19 cellular contexts compared by ENCODE assay signal in the genomic region with DNA sequence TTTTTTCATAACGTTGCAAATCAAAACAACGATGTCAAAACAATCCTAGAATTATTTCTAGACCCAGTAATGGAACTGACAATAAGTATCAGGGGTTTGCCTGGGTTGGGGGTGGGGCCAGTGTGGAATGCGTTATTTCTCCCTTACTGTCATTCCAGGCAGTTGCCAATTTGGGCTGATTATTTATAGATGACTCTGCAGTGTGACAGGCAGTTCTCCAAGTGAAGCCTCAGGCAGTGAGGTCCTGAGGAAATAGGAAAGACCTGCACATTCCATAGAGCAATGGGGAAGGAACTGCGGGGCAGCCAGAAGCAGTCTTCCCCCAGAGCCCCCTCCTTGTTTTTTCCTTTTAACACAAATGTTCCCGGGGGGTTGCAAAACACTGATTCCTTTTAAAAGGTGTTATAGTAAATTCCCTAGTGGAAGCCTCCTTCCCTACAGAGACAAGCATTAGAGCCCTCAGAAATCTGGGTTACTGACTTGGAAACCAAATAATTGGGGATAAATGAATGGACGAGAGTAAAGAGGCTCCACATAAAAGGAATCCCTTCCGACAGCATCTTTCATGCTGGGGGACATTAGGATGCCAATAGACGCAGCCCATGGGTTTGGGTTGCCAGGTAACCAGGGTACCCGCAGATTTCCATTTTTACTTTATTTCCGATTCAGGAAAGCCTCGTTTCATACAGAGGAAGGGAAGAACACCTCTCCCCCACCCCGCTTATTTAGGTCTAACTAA.
DNase-seq lines count a peak whose midpoint lies in the region; ATAC-seq, FAIRE-seq and TF ChIP-seq lines count a peak whose summit lies in the region.
"Had no signal": no experiment of that assay in that cellular context is flagged by ENCODE, and none has a peak within 500 bp of the region (broad histone marks: within the 10 kb centered on the region; RNA-seq: fewer than 3 reads in every experiment).

No MANE protein-coding gene starts in this region.

- H3K9me3 Mint-ChIP-seq in mesothelial cell of epicardium: no peaks in the 10 kb centered on the region
- H3K9me3 Mint-ChIP-seq: activated T-helper 2 cell treated with anti-CD3 and anti-CD28 coated beads, Interferon-gamma antibody, Interleukin-2, Interleukin-4, amounts not matched to agents 10 μg/mL and 5 μg/mL and 100 μg/mL, durations not matched to agents 14 hours and 24 hours and 36 hours; stimulated activated naive CD8-positive, alpha-beta T cell treated with anti-CD3 and anti-CD28 coated beads, Interleukin-15, amount 100 ng/mL, for 72 hours had no signal

- H3K9me3 ChIP-seq in A673 (ENCODE audit: low read depth, low read length, poor library complexity, severe bottlenecking): no peaks in the 10 kb centered on the region
- H3K9me3 ChIP-seq in HUES48 (ENCODE audit: control insufficient read depth, insufficient read depth, low read length): 0 out of 2 replicates have a peak, but pooled peaks cover 3% of the 10 kb centered on the region
- H3K9me3 ChIP-seq in uterus: no peaks in the 10 kb centered on the region
- H3K9me3 ChIP-seq in small intestine (ENCODE audit: control insufficient read depth, low read depth): no peaks in the 10 kb centered on the region
- H3K9me3 ChIP-seq: colonic mucosa, esophagus squamous epithelium had no signal

- H3K4me1 Mint-ChIP-seq in mesothelial cell of epicardium: peaks cover 30% of the 10 kb centered on the region
- H3K4me1 Mint-ChIP-seq: stimulated activated naive CD8-positive, alpha-beta T cell treated with anti-CD3 and anti-CD28 coated beads, Interleukin-15, amount 100 ng/mL, for 72 hours had no signal

- peak overlapping the region; percentile 7 for H3K4me3 Mint-ChIP-seq in mesothelial cell of epicardium
- H3K4me3 Mint-ChIP-seq: stimulated activated naive CD8-positive, alpha-beta T cell treated with anti-CD3 and anti-CD28 coated beads, Interleukin-15, amount 100 ng/mL, for 72 hours had no signal

- H3K27me3 Mint-ChIP-seq in mesothelial cell of epicardium (ENCODE audit: low read depth): no peaks in the 10 kb centered on the region

- H3K4me3 ChIP-seq in A673 (ENCODE audit: low read depth, low read length, poor library complexity, severe bottlenecking): no peak overlapping the region
- H3K4me3 ChIP-seq in HUES48 (ENCODE audit: low read depth, low read length): peak overlapping the region; percentile 37
- no peak overlapping the region for H3K4me3 ChIP-seq in uterus
- H3K4me3 ChIP-seq in small intestine (ENCODE audit: low read depth in 1 of 2, low read length in 2 of 2): no peak overlapping the region
- H3K4me3 ChIP-seq: colonic mucosa, esophagus squamous epithelium had no signal

- H3K36me3 ChIP-seq in A673 (ENCODE audit: insufficient read depth, low read length, poor library complexity, severe bottlenecking) (no peaks in the 10 kb centered on the region), HUES48 (ENCODE audit: control insufficient read depth, insufficient read depth, low read length) (no peaks in the 10 kb centered on the region), uterus (no peaks in the 10 kb centered on the region), small intestine (ENCODE audit: control insufficient read depth in 2 of 2, insufficient read depth in 2 of 2, low read length in 2 of 2) (no peaks in the 10 kb centered on the region)
- H3K36me3 ChIP-seq: colonic mucosa, esophagus squamous epithelium had no signal

- no peak for TF ChIP-seq POLR2A in uterus (IDR thresholded peaks at IDR 0.05)

- POLR2A ChIA-PET in A673 (lab: Charles Lee; ENCODE audit: low non-redundant PET): no interaction called here

- CTCF ChIA-PET in A673 (lab: Charles Lee): no interaction called here

- DNase-seq in A673 (ENCODE audit: low spot score) (peak; percentile 16), ecto neural progenitor cell (ENCODE audit: low spot score) (peak; percentile 67), mesothelial cell of epicardium (ENCODE audit: low spot score in 2 of 2, unreplicated experiment in 2 of 2) (no peak), uterus (no peak), small intestine (no peak)
- DNase-seq: activated CD4-positive, alpha-beta T cell treated with anti-CD3 and anti-CD28 coated beads for 1 hour; colonic mucosa; esophagus squamous epithelium; GOT3; NCI-H1694; stimulated activated CD4-positive, alpha-beta T cell treated with anti-CD3 and anti-CD28 coated beads, Interleukin-15, amount 100 ng/mL, for 24 hours; stimulated activated naive CD8-positive, alpha-beta T cell treated with anti-CD3 and anti-CD28 coated beads, Interleukin-15, amount 100 ng/mL, for 72 hours had no signal

- ATAC-seq in GM21576 (IDR thresholded peaks at IDR 0.05; ENCODE audit: unreplicated experiment) (no peak), GM18907 (IDR thresholded peaks at IDR 0.05; ENCODE audit: unreplicated experiment) (no peak)
- ATAC-seq: stimulated activated naive CD8-positive, alpha-beta T cell treated with anti-CD3 and anti-CD28 coated beads, Interleukin-15, amount 100 ng/mL, for 72 hours had no signal

- no peak for FAIRE-seq in small intestine (lab: Jason Lieb, UNC)
- FAIRE-seq: G401.6, GM12891 had no signal

- H3K27me3 ChIP-seq in A673 (replicated peaks; ENCODE audit: insufficient read depth, low read depth, low read length, poor library complexity) (peaks cover 17% of the 10 kb centered on the region), HUES48 (ENCODE audit: control insufficient read depth, insufficient read depth, low read length) (no peaks in the 10 kb centered on the region), uterus (no peaks in the 10 kb centered on the region), small intestine (ENCODE audit: control insufficient read depth in 2 of 2, insufficient read depth in 2 of 2, low read length in 2 of 2) (peaks cover 0 to 7% of the 10 kb centered on the region in 2 donors)

- intact Hi-C loops in A673 (cut with micrococcal nuclease; ENCODE audit: unreplicated experiment): loop anchor here (10.0 kb wide), 1 partner anchor 402 kb away; no protein-coding TSS in a partner anchor
- intact Hi-C loops in uterus (cut with DNase I; ENCODE audit: low total_unique reads): no loop called here

- no peaks in the 10 kb centered on the region for H3K36me3 Mint-ChIP-seq in mesothelial cell of epicardium

- no peak overlapping the region for H3K27ac Mint-ChIP-seq in mesothelial cell of epicardium
- H3K27ac Mint-ChIP-seq: activated T-helper 2 cell treated with anti-CD3 and anti-CD28 coated beads, Interferon-gamma antibody, Interleukin-2, Interleukin-4, amounts not matched to agents 10 μg/mL and 5 μg/mL and 100 μg/mL, durations not matched to agents 14 hours and 24 hours and 36 hours; progenitor cell of endocrine pancreas; stimulated activated naive CD8-positive, alpha-beta T cell treated with anti-CD3 and anti-CD28 coated beads, Interleukin-15, amount 100 ng/mL, for 72 hours had no signal

- H3K27ac ChIP-seq in A673 (ENCODE audit: low read depth, low read length, poor library complexity, severe bottlenecking) (no peak overlapping the region), HUES48 (ENCODE audit: low read depth, low read length) (peak overlapping the region; percentile 90), uterus (no peak overlapping the region), small intestine (ENCODE audit: low read depth in 1 of 2, low read length in 1 of 2) (no peak overlapping the region)
- H3K27ac ChIP-seq: colonic mucosa, esophagus squamous epithelium had no signal

- TF ChIP-seq CTCF in A673 (conservative IDR thresholded peaks at IDR 0.05; ENCODE audit: low read depth, low read length) (no peak), mesothelial cell of epicardium (IDR thresholded peaks at IDR 0.05; ENCODE audit: unreplicated experiment) (no peak), uterus (IDR thresholded peaks at IDR 0.05) (no peak)

- 13 to 24% (median 19%) methylated on average over 12 of the region's 12 CpGs for WGBS in small intestine, 3 donors

- no peak overlapping the region for H3K9ac ChIP-seq in HUES48 (ENCODE audit: low read depth, low read length)

- H3K4me1 ChIP-seq in A673 (ENCODE audit: insufficient read depth, low read length, poor library complexity, severe bottlenecking) (peaks cover 13% of the 10 kb centered on the region), HUES48 (ENCODE audit: control insufficient read depth, insufficient read depth, low read length) (peaks cover 29% of the 10 kb centered on the region), uterus (no peaks in the 10 kb centered on the region), small intestine (ENCODE audit: control insufficient read depth in 2 of 2, insufficient read depth in 1 of 2, low read depth in 1 of 2, low read length in 1 of 2) (no peaks in the 10 kb centered on the region)
- H3K4me1 ChIP-seq: colonic mucosa, esophagus squamous epithelium had no signal

- BruUV-seq in A673 (replicated peaks; lab: Mats Ljungman, UMichigan): no TSS peak

Comparison
In these comparisons a context has a peak if more than half of its experiments do, and no peak if none do; other contexts are left out.
1. DNase-seq: peak in A673 (single experiment) and ecto neural progenitor cell (single experiment); none in mesothelial cell of epicardium (0 of 2), uterus (0 of 2) and small intestine (single experiment).